Comparison of ENCODE assay signal across 15 cellular contexts in genomic region chr1:14850563-14850962, GRCh38.
DNase-seq lines count a peak whose midpoint lies in the region; ATAC-seq, FAIRE-seq and TF ChIP-seq lines count a peak whose summit lies in the region.
"Had no signal": no experiment of that assay in that cellular context is flagged by ENCODE, and none has a peak within 500 bp of the region (broad histone marks: within the 10 kb centered on the region; RNA-seq: fewer than 3 reads in every experiment).

No MANE protein-coding gene starts in this region.

- ATAC-seq in GM21529 (IDR thresholded peaks at IDR 0.05; ENCODE audit: unreplicated experiment) = no peak
- ATAC-seq in HG03571 (IDR thresholded peaks at IDR 0.05; ENCODE audit: unreplicated experiment) = no peak
- ATAC-seq in effector memory CD8-positive, alpha-beta T cell (replicated peaks) = no peak
- ATAC-seq: mucosa of descending colon had no signal

- H2AFZ ChIP-seq in H9 (ENCODE audit: low read length) = no peak overlapping the region
- H2AFZ ChIP-seq in keratinocyte (ENCODE audit: control insufficient read depth, low read length) = no peak overlapping the region

- H3K4ac ChIP-seq in H9 (ENCODE audit: low read depth, low read length) = no peak overlapping the region

- H3K27me3 ChIP-seq in H9 (ENCODE audit: insufficient read depth, low read length) (no peaks in the 10 kb centered on the region), keratinocyte (ENCODE audit: control insufficient read depth, extremely low read depth, insufficient read depth, low read length) (peaks cover 2% of the 10 kb centered on the region)
- H3K27me3 ChIP-seq: colonic mucosa had no signal

- no peak for FAIRE-seq in RCC 7860 (lab: Jason Lieb, UNC)
- FAIRE-seq in keratinocyte (lab: Jason Lieb, UNC) = no peak

- H3K27me3 Mint-ChIP-seq in H9 (ENCODE audit: low read depth) (peaks cover 2% of the 10 kb centered on the region), immature natural killer cell (ENCODE audit: low read depth in 3 of 3) (peaks cover 0 to 2% (median 1%) of the 10 kb centered on the region in 3 donors)
- peaks cover 0 to 26% of the 10 kb centered on the region in 2 donors for H3K27me3 Mint-ChIP-seq in effector memory CD8-positive, alpha-beta T cell

- H3K36me3 Mint-ChIP-seq in H9 (ENCODE audit: insufficient read depth in 1 of 3, low read depth in 3 of 3) = no peaks in the 10 kb centered on the region
- no peaks in the 10 kb centered on the region for H3K36me3 Mint-ChIP-seq in immature natural killer cell
- no peaks in the 10 kb centered on the region for H3K36me3 Mint-ChIP-seq in effector memory CD8-positive, alpha-beta T cell (ENCODE audit: insufficient read depth)

- no peak overlapping the region for H3K4me3 Mint-ChIP-seq in H9
- H3K4me3 Mint-ChIP-seq in immature natural killer cell = no peak overlapping the region
- H3K4me3 Mint-ChIP-seq in effector memory CD8-positive, alpha-beta T cell = no peak overlapping the region

- H3K9me1 ChIP-seq in keratinocyte (ENCODE audit: control insufficient read depth, extremely low read depth, insufficient read depth, low read length) = no peaks in the 10 kb centered on the region

- no peak overlapping the region for H2AK5ac ChIP-seq in H9 (ENCODE audit: insufficient read length, low read length)

- no CpG with 5 or more reads among the region's 5 CpGs for WGBS in H9 (ENCODE audit: extremely low coverage, insufficient read length, low lambda C conversion rate)

- H2BK120ac ChIP-seq in H9 (ENCODE audit: low read depth, low read length, poor library complexity, severe bottlenecking) = no peak overlapping the region

- H3K9me3 Mint-ChIP-seq in H9 = no peaks in the 10 kb centered on the region
- H3K9me3 Mint-ChIP-seq in immature natural killer cell = no peaks in the 10 kb centered on the region
- H3K9me3 Mint-ChIP-seq in effector memory CD8-positive, alpha-beta T cell = peaks cover 0 to under 1% of the 10 kb centered on the region in 2 donors

- H3K4me2 ChIP-seq in H9 (ENCODE audit: insufficient read depth, insufficient read length, low read length) (no peak overlapping the region), keratinocyte (ENCODE audit: control insufficient read depth, extremely low read depth, insufficient read depth, low read depth, low read length) (no peak overlapping the region)

- no peak overlapping the region for H3K9ac ChIP-seq in H9 (ENCODE audit: extremely low read depth, insufficient read length, low read length)
- no peak overlapping the region for H3K9ac ChIP-seq in keratinocyte (ENCODE audit: control insufficient read depth, extremely low read depth, insufficient read depth, low read length)

- H3K23me2 ChIP-seq in H9 (ENCODE audit: insufficient read length, low read depth, low read length, poor library complexity, severe bottlenecking) = no peaks in the 10 kb centered on the region

- H3K36me3 ChIP-seq in keratinocyte (ENCODE audit: control insufficient read depth in 2 of 2, extremely low read depth in 1 of 2, insufficient read depth in 2 of 2, low read length in 2 of 2) = no peaks in the 10 kb centered on the region
- H3K36me3 ChIP-seq: colonic mucosa had no signal

- H3K4me1 Mint-ChIP-seq in H9 (peaks cover 0 to 2% of the 10 kb centered on the region in 2 experiments; a peak in 1 of 4 replicates), immature natural killer cell (no peaks in the 10 kb centered on the region)
- no peaks in the 10 kb centered on the region for H3K4me1 Mint-ChIP-seq in effector memory CD8-positive, alpha-beta T cell (ENCODE audit: low read depth in 2 of 2)

- H2BK15ac ChIP-seq in H9 (ENCODE audit: low read depth, low read length) = no peak overlapping the region

- H3K23ac ChIP-seq in H9 (ENCODE audit: insufficient read length, low read depth, low read length) = no peak overlapping the region

- H4K20me1 ChIP-seq in H9 (ENCODE audit: control insufficient read depth, insufficient read depth, insufficient read length) = no peaks in the 10 kb centered on the region
- no peaks in the 10 kb centered on the region for H4K20me1 ChIP-seq in keratinocyte (ENCODE audit: control insufficient read depth, extremely low read depth, insufficient read depth, low read length)

- H3K27ac ChIP-seq in H9 (ENCODE audit: insufficient read length, low read depth, low read length) (no peak overlapping the region), keratinocyte (ENCODE audit: control insufficient read depth, insufficient read depth, low read length) (no peak overlapping the region)
- H3K27ac ChIP-seq: colonic mucosa had no signal

- no peak overlapping the region for H3K4me3 ChIP-seq in keratinocyte (ENCODE audit: control insufficient read depth in 2 of 3, extremely low read depth in 1 of 3, insufficient read depth in 2 of 3, low read depth in 1 of 3, low read length in 3 of 3)
- H3K4me3 ChIP-seq: colonic mucosa, mucosa of descending colon had no signal

- no peaks in the 10 kb centered on the region for H3K79me2 ChIP-seq in H9 (ENCODE audit: insufficient read depth, low read length)
- H3K79me2 ChIP-seq in keratinocyte (ENCODE audit: control insufficient read depth, insufficient read depth, low read length) = no peaks in the 10 kb centered on the region

- H3K27ac Mint-ChIP-seq in H9 (no peak overlapping the region), immature natural killer cell (no peak overlapping the region)
- no peak overlapping the region for H3K27ac Mint-ChIP-seq in effector memory CD8-positive, alpha-beta T cell

- H3K18ac ChIP-seq in H9 (ENCODE audit: insufficient read length, low read depth, low read length) = no peak overlapping the region

- no peak overlapping the region for H2BK5ac ChIP-seq in H9 (ENCODE audit: insufficient read length, low read length)

- no peaks in the 10 kb centered on the region for H3K9me3 ChIP-seq in H9 (ENCODE audit: control insufficient read depth, low read depth, low read length)
- no peaks in the 10 kb centered on the region for H3K9me3 ChIP-seq in keratinocyte (ENCODE audit: control insufficient read depth, low read depth, low read length)
- H3K9me3 ChIP-seq: colonic mucosa, mucosa of descending colon had no signal

- DNase-seq in DMS79 (lab: John Stamatoyannopoulos, UW) = peak; percentile 13
- no peak for DNase-seq in H9
- peak; percentile 38 for DNase-seq in RCC 7860 (ENCODE audit: low spot score)
- no peak for DNase-seq in keratinocyte (ENCODE audit: low read depth, low spot score)
- no peak for DNase-seq in immature natural killer cell
- DNase-seq in effector memory CD8-positive, alpha-beta T cell = no peak
- DNase-seq: activated naive CD4-positive, alpha-beta T cell treated with Interleukin-2 at 50 U/mL for 16 hours; colonic mucosa; GOT3; mucosa of descending colon; NCI-H1694; SHP77; stimulated activated CD8-positive, alpha-beta memory T cell treated with anti-CD3 and anti-CD28 coated beads, Interleukin-4, amount 100 ng/mL, for 48 hours had no signal

- no peaks in the 10 kb centered on the region for H3K79me1 ChIP-seq in H9 (ENCODE audit: insufficient read depth, low read depth, low read length, poor library complexity, severe bottlenecking)

- dilution Hi-C loops in keratinocyte (cut with MboI; ENCODE audit: extremely low pct_ligation_motif_present, low sequenced_read_pairs) = no loop called here

- no peak overlapping the region for H4K91ac ChIP-seq in H9 (ENCODE audit: insufficient read length, low read depth, low read length)

- H4K8ac ChIP-seq in H9 (replicated peaks; ENCODE audit: insufficient read length, low read depth, low read length) = no peak overlapping the region

- H3K4me1 ChIP-seq in H9 (ENCODE audit: insufficient read depth, low read length) = 0 out of 2 replicates have a peak, but pooled peaks cover 2% of the 10 kb centered on the region
- H3K4me1 ChIP-seq in keratinocyte (ENCODE audit: control insufficient read depth, extremely low read depth, insufficient read depth, low read length) = no peaks in the 10 kb centered on the region
- H3K4me1 ChIP-seq: colonic mucosa had no signal

- no peak overlapping the region for H3T11ph ChIP-seq in H9 (ENCODE audit: low read length)

- H2BK12ac ChIP-seq in H9 (ENCODE audit: insufficient read length, low read depth, low read length) = no peak overlapping the region

- TF ChIP-seq CTCF in H9 (conservative IDR thresholded peaks at IDR 0.05) = peak; percentile 55
- peak; percentile 12 to 60 (median 50) for TF ChIP-seq CTCF in keratinocyte (optimal IDR thresholded peaks at IDR 0.05 in 1 of 3, IDR thresholded peaks at IDR 0.05 in 1 of 3, conservative IDR thresholded peaks at IDR 0.05 in 1 of 3; ENCODE audit: extremely low read depth in 1 of 3, insufficient read depth in 2 of 3, low read length in 3 of 3)

- no peak overlapping the region for H2BK20ac ChIP-seq in H9 (ENCODE audit: low read depth, low read length, poor library complexity, severe bottlenecking)

- H4K5ac ChIP-seq in H9 (ENCODE audit: insufficient read length, low read depth, low read length) = no peak overlapping the region

- no peak overlapping the region for H3K56ac ChIP-seq in H9 (ENCODE audit: insufficient read length, low read depth, low read length)

- no peak overlapping the region for H3K14ac ChIP-seq in H9 (ENCODE audit: insufficient read depth, low read length)

Comparison
In these comparisons a context has a peak if more than half of its experiments do, and no peak if none do; other contexts are left out.
1. DNase-seq: peak in DMS79 (single experiment) and RCC 7860 (single experiment); none in H9 (single experiment), keratinocyte (single experiment), immature natural killer cell (0 of 3) and effector memory CD8-positive, alpha-beta T cell (0 of 3).